In genomic region chr10:72353963-72354355, GRCh38 we compare ENCODE assay signal across 8 cellular contexts. TPM values are rescaled to one million over a fixed set of nuclear protein-coding genes. Genes with fewer than 3 reads are reported as not detected.
DNase-seq lines count a peak whose midpoint lies in the region; ATAC-seq and TF ChIP-seq lines count a peak whose summit lies in the region.

No MANE protein-coding gene starts in this region.

- in situ Hi-C loops in HAP-1 (cut with MboI; ENCODE audit: low sequenced_read_pairs), result no loop called here

- POLR2A ChIA-PET in CD4-positive, alpha-beta memory T cell (lab: Charles Lee; ENCODE audit: partially characterized antibody), result interaction anchor here (1.0 to 1.8 kb wide), 7 partner anchors 94 to 1141 kb away, joined by 3 to 9 read pairs (median 4); partner anchors contain the start of genes ANAPC16, ASCC1, MICU1 and PPP3CB

- H3K9me3 ChIP-seq in CD4-positive, alpha-beta memory T cell (ENCODE audit: control insufficient read depth in 1 of 2, low read length in 2 of 2), result no peaks in the 10 kb centered on the region
- no peaks in the 10 kb centered on the region for H3K9me3 ChIP-seq in HAP-1
- H3K9me3 ChIP-seq in fibroblast of lung (ENCODE audit: control insufficient read depth, insufficient read depth, low read depth, low read length), result no peaks in the 10 kb centered on the region
- H3K9me3 ChIP-seq in neuronal stem cell (replicated peaks in 1 of 2; ENCODE audit: control insufficient read depth in 2 of 2, insufficient read depth in 1 of 2, low read depth in 1 of 2, low read length in 2 of 2), result no peaks in the 10 kb centered on the region

- peaks cover 34% of the 10 kb centered on the region for H3K4me1 ChIP-seq in CD4-positive, alpha-beta memory T cell (ENCODE audit: insufficient read depth, low read length)
- H3K4me1 ChIP-seq in HAP-1, result peaks cover 4% of the 10 kb centered on the region
- peaks cover 8% of the 10 kb centered on the region for H3K4me1 ChIP-seq in fibroblast of lung (ENCODE audit: control insufficient read depth, extremely low read depth, insufficient read depth, low read length)
- peaks cover 0 to 6% of the 10 kb centered on the region in 2 donors for H3K4me1 ChIP-seq in neuronal stem cell (ENCODE audit: control insufficient read depth in 2 of 2, insufficient read depth in 1 of 2, low read depth in 1 of 2, low read length in 2 of 2)

- no CpG with 5 or more reads among the region's 23 CpGs for WGBS in neuronal stem cell (ENCODE audit: extremely low coverage in 2 of 2, insufficient read length in 2 of 2, insufficient replicate concordance in 1 of 2), 2 donors

- H4K8ac ChIP-seq in neuronal stem cell (ENCODE audit: low read depth, low read length), result no peak overlapping the region

- H3K27ac ChIP-seq in CD4-positive, alpha-beta memory T cell (ENCODE audit: low read depth, low read length), result peak overlapping the region; percentile 80
- H3K27ac ChIP-seq in fibroblast of lung (ENCODE audit: insufficient read depth, low read length) (peak overlapping the region; percentile 97), neuronal stem cell (replicated peaks; ENCODE audit: low read length) (no peak overlapping the region)

- H2AFZ ChIP-seq in fibroblast of lung (ENCODE audit: low read length) (no peak overlapping the region), neuronal stem cell (ENCODE audit: low read length) (peak overlapping the region; percentile 96)

- peaks cover 0 to 2% (median 0%) of the 10 kb centered on the region in 8 donors for H3K9me3 Mint-ChIP-seq in CD4-positive, alpha-beta memory T cell

- H3K79me1 ChIP-seq in neuronal stem cell (ENCODE audit: low read depth, low read length), result peaks cover 12% of the 10 kb centered on the region

- peaks cover 34 to 60% (median 46%) of the 10 kb centered on the region in 4 donors for H3K4me1 Mint-ChIP-seq in CD4-positive, alpha-beta memory T cell

- peak overlapping the region; percentile 94 to 99 (median 97) for H3K4me3 Mint-ChIP-seq in CD4-positive, alpha-beta memory T cell

- H2BK15ac ChIP-seq in neuronal stem cell (ENCODE audit: low read length), result no peak overlapping the region

- H4K91ac ChIP-seq in neuronal stem cell (ENCODE audit: low read depth, low read length, poor library complexity), result no peak overlapping the region

- H2BK120ac ChIP-seq in neuronal stem cell (ENCODE audit: low read depth, low read length), result no peak overlapping the region

- no peak overlapping the region for H3K14ac ChIP-seq in neuronal stem cell (ENCODE audit: low read length)

- H3K4me2 ChIP-seq in fibroblast of lung (ENCODE audit: extremely low read depth, insufficient read depth, low read length), result peak overlapping the region; percentile 72
- H3K4me2 ChIP-seq in neuronal stem cell (ENCODE audit: insufficient read depth, low read length, poor library complexity, severe bottlenecking), result peak overlapping the region; percentile 87

- H3K27ac Mint-ChIP-seq in CD4-positive, alpha-beta memory T cell, result peak overlapping the region; percentile 90 to 99 (median 98)

- H2AK5ac ChIP-seq in neuronal stem cell (ENCODE audit: low read depth, low read length), result no peak overlapping the region

- peak in 1 of 5 donors; percentile 13 for DNase-seq in CD4-positive, alpha-beta memory T cell
- DNase-seq in HAP-1 (ENCODE audit: low spot score in 2 of 2) (peak in 1 of 2 experiments; percentile 33), fibroblast of lung (ENCODE audit: low read depth in 2 of 2) (peak in 1 of 2 donors; percentile 30), neuronal stem cell (ENCODE audit: low spot score) (no peak), SIG-M5 treated with dmso at 0.1 percent for 504 hours (lab: John Stamatoyannopoulos, UW; ENCODE audit: unreplicated experiment) (no peak), NAMALWA (ENCODE audit: low spot score) (no peak)

- no peak overlapping the region for H2BK12ac ChIP-seq in neuronal stem cell (ENCODE audit: low read length)

- H3K27me3 Mint-ChIP-seq in CD4-positive, alpha-beta memory T cell, result no peaks in the 10 kb centered on the region

- H3K9ac ChIP-seq in fibroblast of lung (ENCODE audit: insufficient read depth, low read length) (peak overlapping the region; percentile 99), neuronal stem cell (ENCODE audit: low read depth, low read length, poor library complexity) (peak overlapping the region; percentile 92)

- H3K27me3 ChIP-seq in CD4-positive, alpha-beta memory T cell (ENCODE audit: insufficient read depth, low read length), result no peaks in the 10 kb centered on the region
- H3K27me3 ChIP-seq in HAP-1 (ENCODE audit: low read depth) (no peaks in the 10 kb centered on the region), fibroblast of lung (ENCODE audit: control insufficient read depth, insufficient read depth, low read length) (no peaks in the 10 kb centered on the region), neuronal stem cell (ENCODE audit: control insufficient read depth in 3 of 3, insufficient read depth in 3 of 3, low read depth in 1 of 3, low read length in 3 of 3) (peaks cover 0 to 1% (median 0%) of the 10 kb centered on the region in 3 experiments)

- ATAC-seq in SK-N-SH treated with all-trans-retinoic acid at 6 μM for 48 hours, result peak; percentile 21
- no peak for ATAC-seq in HG03378 (IDR thresholded peaks at IDR 0.05; ENCODE audit: unreplicated experiment)

- H3K18ac ChIP-seq in neuronal stem cell (ENCODE audit: low read length), result no peak overlapping the region

- CTCF ChIA-PET in CD4-positive, alpha-beta memory T cell (lab: Charles Lee; ENCODE audit: partially characterized antibody), result interaction anchor here (1.4 to 4.2 kb wide), 4 partner anchors 10 to 16 kb away, joined by 4 to 14 read pairs (median 8); no protein-coding TSS in a partner anchor

- no peaks in the 10 kb centered on the region for H4K20me1 ChIP-seq in fibroblast of lung (ENCODE audit: control insufficient read depth, extremely low read depth, insufficient read depth, low read length)

- H3K4me3 ChIP-seq in CD4-positive, alpha-beta memory T cell (ENCODE audit: low read length in 2 of 2), result peak overlapping the region; percentile 92 to 99
- H3K4me3 ChIP-seq in HAP-1 (peak overlapping the region; percentile 95), fibroblast of lung (replicated peaks in 1 of 4; ENCODE audit: control extremely low read depth in 1 of 4, insufficient read depth in 1 of 4, low read depth in 3 of 4, low read length in 4 of 4) (peak overlapping the region; percentile 82 to 97 (median 87)), neuronal stem cell (ENCODE audit: low read length in 2 of 2) (peak overlapping the region; percentile 92 to 96)

- H3K23ac ChIP-seq in neuronal stem cell (ENCODE audit: low read depth, low read length, poor library complexity), result peak overlapping the region; percentile 13

- H3K4ac ChIP-seq in neuronal stem cell (ENCODE audit: low read length), result no peak overlapping the region

- peaks cover 9% of the 10 kb centered on the region for H3K36me3 ChIP-seq in CD4-positive, alpha-beta memory T cell (ENCODE audit: insufficient read depth, low read length)
- no peaks in the 10 kb centered on the region for H3K36me3 ChIP-seq in HAP-1 (replicated peaks)
- peaks cover under 1% of the 10 kb centered on the region for H3K36me3 ChIP-seq in fibroblast of lung (ENCODE audit: control insufficient read depth, insufficient read depth, low read length)
- peaks cover 10 to 29% of the 10 kb centered on the region in 2 donors for H3K36me3 ChIP-seq in neuronal stem cell (replicated peaks in 1 of 2; ENCODE audit: control insufficient read depth in 2 of 2, insufficient read depth in 2 of 2, low read length in 2 of 2)

- H3K36me3 Mint-ChIP-seq in CD4-positive, alpha-beta memory T cell, result peaks cover 19 to 40% of the 10 kb centered on the region in 2 donors

- peaks cover 34% of the 10 kb centered on the region for H3K79me2 ChIP-seq in fibroblast of lung (ENCODE audit: control insufficient read depth, insufficient read depth, low read length)

- no peak for TF ChIP-seq CTCF in fibroblast of lung (conservative IDR thresholded peaks at IDR 0.05 in 1 of 2, IDR thresholded peaks at IDR 0.05 in 1 of 2; ENCODE audit: low read depth in 1 of 2, low read length in 2 of 2)

- intact Hi-C loops in CD4-positive, alpha-beta memory T cell (cut with micrococcal nuclease), result loop anchor here (1.0 to 10.0 kb wide), 3 partner anchors 16 to 901 kb away; partner anchors contain the start of genes ECD, FAM149B1 and MRPS16

- peak overlapping the region; percentile 88 for H2BK5ac ChIP-seq in neuronal stem cell (ENCODE audit: low read length)

TF ChIP-seq in SK-N-SH treated with all-trans-retinoic acid at 6 μM for 48 hours, 23 proteins besides CTCF, POLR2A, EP300 and RAD21:
- TF ChIP-seq ZNF565 (CRISPR knock-in tag; conservative IDR thresholded peaks at IDR 0.05; ENCODE audit: low read depth) (no peak), SNAI2 (CRISPR knock-in tag; IDR thresholded peaks at IDR 0.05) (no peak), CSRNP3 (CRISPR knock-in tag; IDR thresholded peaks at IDR 0.05) (no peak), ZC3H10 (CRISPR knock-in tag; IDR thresholded peaks at IDR 0.05) (no peak), TCF4 (CRISPR knock-in tag; IDR thresholded peaks at IDR 0.05; ENCODE audit: borderline replicate concordance) (no peak)

RNA-seq across cellular contexts. Expression of gene DNAJB12, which starts 0.8 kb away (rescaled TPM):
- 10 to 100 TPM; 26.3 to 26.7 TPM for total RNA-seq in CD4-positive, alpha-beta memory T cell
- polyA plus RNA-seq in CD4-positive, alpha-beta memory T cell, result 10 to 100 TPM; 13.4 to 26.2 TPM
- 20.5 and 26.3 TPM in 2 replicates for total RNA-seq in fibroblast of lung
- polyA plus RNA-seq in fibroblast of lung, result 16.0 and 17.2 TPM in 2 replicates
- 28.0 and 28.7 TPM in 2 replicates for polyA plus RNA-seq in fibroblast of lung (2012)
- 36.0 and 54.5 TPM in 2 replicates for polyA minus RNA-seq in fibroblast of lung (ENCODE audit: low replicate concordance)
- 10.8 TPM for polyA plus RNA-seq in neuronal stem cell (2013, experiment 1 of 2)
- 10.2 TPM for polyA plus RNA-seq in neuronal stem cell (2013, experiment 2 of 2)
